8 cellular contexts compared by ENCODE assay signal in genomic region chr9:75238311-75238976, GRCh38.
A peak's percentile ranks its signal among the peaks of the same experiment; 100 is the strongest.
DNase-seq lines count a peak whose midpoint lies in the region; ATAC-seq and TF ChIP-seq lines count a peak whose summit lies in the region.

No MANE protein-coding gene starts in this region.

- H3K23ac ChIP-seq in trophoblast cell (ENCODE audit: low read length) = no peak overlapping the region

- peak; percentile 54 for TF ChIP-seq CTCF in Calu3 (IDR thresholded peaks at IDR 0.05; ENCODE audit: unreplicated experiment)
- TF ChIP-seq CTCF in fibroblast of pulmonary artery (IDR thresholded peaks at IDR 0.05; ENCODE audit: low read length, missing control alignments) = peak; percentile 69

- H3K4me3 Mint-ChIP-seq in Calu3 (ENCODE audit: low read depth, unreplicated experiment) = no peak overlapping the region

- H4K12ac ChIP-seq in trophoblast cell (ENCODE audit: low read depth, low read length) = no peak overlapping the region

- WGBS in trophoblast cell (ENCODE audit: extremely low coverage, insufficient coverage, insufficient read length) = no CpG with 5 or more reads among the region's 11 CpGs

- ATAC-seq in GM18868 (IDR thresholded peaks at IDR 0.05; ENCODE audit: unreplicated experiment) (peak; percentile 96), HG02981 (IDR thresholded peaks at IDR 0.05; ENCODE audit: unreplicated experiment) (peak; percentile 89)

- no peaks in the 10 kb centered on the region for H3K4me1 Mint-ChIP-seq in Calu3 (ENCODE audit: low read depth, unreplicated experiment)

- H3K36me3 ChIP-seq in trophoblast cell (ENCODE audit: control insufficient read depth in 1 of 2, insufficient read depth in 2 of 2, low read length in 2 of 2) = no peaks in the 10 kb centered on the region

- no peaks in the 10 kb centered on the region for H3K79me1 ChIP-seq in trophoblast cell (ENCODE audit: low read length)

- H3K4me2 ChIP-seq in trophoblast cell (ENCODE audit: low read length) = no peak overlapping the region

- H4K8ac ChIP-seq in trophoblast cell (ENCODE audit: low read depth, low read length) = no peak overlapping the region

- CTCF ChIA-PET in Calu3 (lab: Charles Lee) = interaction anchor here (0.5 to 1.6 kb wide), 4 partner anchors 8 to 231 kb away, joined by 3 to 10 read pairs (median 5); no protein-coding TSS in a partner anchor

- no peak overlapping the region for H2AK5ac ChIP-seq in trophoblast cell (ENCODE audit: low read length)

- no peak overlapping the region for H3K4me3 ChIP-seq in fibroblast of pulmonary artery (replicated peaks; ENCODE audit: low read depth, low read length)
- no peak overlapping the region for H3K4me3 ChIP-seq in trophoblast cell (ENCODE audit: low read depth, low read length)

- H2BK12ac ChIP-seq in trophoblast cell (ENCODE audit: low read length) = no peak overlapping the region

- no peak overlapping the region for H3K9ac ChIP-seq in trophoblast cell (ENCODE audit: low read length)

- BruUV-seq in Calu3 (replicated peaks; lab: Mats Ljungman, UMichigan) = no TSS peak

- H3K27ac Mint-ChIP-seq in Calu3 (ENCODE audit: unreplicated experiment) = no peak overlapping the region

- intact Hi-C loops in Calu3 (cut with micrococcal nuclease; ENCODE audit: unreplicated experiment) = loop anchor here (1.0 to 10.0 kb wide), 2 partner anchors 37 to 54 kb away; no protein-coding TSS in a partner anchor

- no peak overlapping the region for H3K27ac ChIP-seq in trophoblast cell (ENCODE audit: low read depth, low read length)

- no peaks in the 10 kb centered on the region for H3K79me2 ChIP-seq in trophoblast cell (ENCODE audit: control insufficient read depth, insufficient read depth, low read length, poor library complexity)

- H3K18ac ChIP-seq in trophoblast cell (ENCODE audit: low read length) = no peak overlapping the region

- no peaks in the 10 kb centered on the region for H3K36me3 Mint-ChIP-seq in Calu3 (ENCODE audit: insufficient read depth, unreplicated experiment)

- no peak overlapping the region for H3K4ac ChIP-seq in trophoblast cell (ENCODE audit: low read depth, low read length)

- H3K27me3 Mint-ChIP-seq in Calu3 (ENCODE audit: unreplicated experiment) = no peaks in the 10 kb centered on the region

- no peak overlapping the region for H2AFZ ChIP-seq in trophoblast cell (ENCODE audit: insufficient read depth, low read length, poor library complexity)

- H3K4me1 ChIP-seq in trophoblast cell (ENCODE audit: control insufficient read depth in 1 of 2, insufficient read depth in 2 of 2, low read length in 2 of 2) = no peaks in the 10 kb centered on the region

- H3K9me3 Mint-ChIP-seq in Calu3 (ENCODE audit: low read depth, unreplicated experiment) = no peaks in the 10 kb centered on the region

- H2BK120ac ChIP-seq in trophoblast cell (ENCODE audit: insufficient read depth, low read length, poor library complexity) = no peak overlapping the region

- no peak overlapping the region for H2BK5ac ChIP-seq in trophoblast cell (ENCODE audit: low read depth, low read length, poor library complexity)

- DNase-seq in Calu3 (peak; percentile 57), NCI-H2171 treated with DMSO at 0.1 percent for 48 hours (lab: John Stamatoyannopoulos, UW) (peak; percentile 46), fibroblast of pulmonary artery (ENCODE audit: low read depth) (peak; percentile 83), trophoblast cell (peak; percentile 74 to 89), NCI-H2107 treated with DMSO at 0.1 percent for 48 hours (lab: John Stamatoyannopoulos, UW; ENCODE audit: unreplicated experiment) (no peak)
- DNase-seq in activated CD4-positive, alpha-beta T cell treated with anti-CD3 and anti-CD28 coated beads, Interleukin-2, amount 50 U/mL, for 48 hours = peak; percentile 29 to 30

- H3K14ac ChIP-seq in trophoblast cell (ENCODE audit: low read length) = no peak overlapping the region

- H3K27me3 ChIP-seq in trophoblast cell (ENCODE audit: insufficient read depth, low read length) = no peaks in the 10 kb centered on the region

- H4K91ac ChIP-seq in trophoblast cell (ENCODE audit: low read depth, low read length) = no peak overlapping the region

- peaks cover 10% of the 10 kb centered on the region for H3K9me3 ChIP-seq in trophoblast cell (ENCODE audit: insufficient read depth, low read depth, low read length)
